In genomic region chr16:57531635-57532220, GRCh38 we compare ENCODE assay signal across 13 cellular contexts. TPM values are rescaled to one million over a fixed set of nuclear protein-coding genes. Genes with fewer than 3 reads are reported as not detected.
DNase-seq lines count a peak whose midpoint lies in the region; ATAC-seq and TF ChIP-seq lines count a peak whose summit lies in the region.
"Had no signal": no experiment of that assay in that cellular context is flagged by ENCODE, and none has a peak within 500 bp of the region (broad histone marks: within the 10 kb centered on the region; RNA-seq: fewer than 3 reads in every experiment).

No MANE protein-coding gene starts in this region.

- POLR2A ChIA-PET in CD8-positive, alpha-beta T cell (lab: Charles Lee), result interaction anchor here (0.6 to 1.0 kb wide), 2 partner anchors 11 to 74 kb away, joined by 4 to 6 read pairs; partner anchors contain the start of gene ADGRG5
- POLR2A ChIA-PET in A673 (lab: Charles Lee; ENCODE audit: low non-redundant PET), result no interaction called here

- peaks cover 8% of the 10 kb centered on the region for H3K36me3 Mint-ChIP-seq in CD8-positive, alpha-beta T cell

- H2AFZ ChIP-seq in Loucy (ENCODE audit: low read length), result no peak overlapping the region

- H3K9ac ChIP-seq in Loucy (ENCODE audit: low read depth, low read length, poor library complexity, severe bottlenecking), result peak overlapping the region; percentile 90

- H3F3A ChIP-seq in Loucy (ENCODE audit: low read depth), result peaks cover 10% of the 10 kb centered on the region; the same call in 1 of the 2 replicates

- DNase-seq in CD8-positive, alpha-beta T cell, result no peak
- peak in 6 of 10 donors; percentile 6 to 15 (median 10) for DNase-seq in dorsolateral prefrontal cortex
- DNase-seq in omental fat pad (ENCODE audit: low spot score), result peak; percentile 8
- no peak for DNase-seq in A673 (ENCODE audit: low spot score)
- no peak for DNase-seq in NCI-H128 (lab: John Stamatoyannopoulos, UW; ENCODE audit: unreplicated experiment)
- no peak for DNase-seq in NCI-H526 (lab: John Stamatoyannopoulos, UW)
- DNase-seq in GM03348 (ENCODE audit: low spot score), result no peak
- DNase-seq: DMS 273 treated with DMSO at 0.1 percent for 48 hours, midbrain, NCI-H1694 treated with DMSO at 0.1 percent for 48 hours, thyroid gland had no signal

- H3K4me3 Mint-ChIP-seq in CD8-positive, alpha-beta T cell, result peak overlapping the region; percentile 78

- H3K27ac Mint-ChIP-seq in CD8-positive, alpha-beta T cell, result peak overlapping the region; percentile 94

- no peaks in the 10 kb centered on the region for H3K9me2 ChIP-seq in Loucy (replicated peaks; ENCODE audit: low read depth, low read length)

- no peak for ATAC-seq in CD8-positive, alpha-beta T cell
- no peak for ATAC-seq in omental fat pad (ENCODE audit: low FRiP score)
- ATAC-seq: GM12878 had no signal

- no peak for TF ChIP-seq CTCF in CD8-positive, alpha-beta T cell (IDR thresholded peaks at IDR 0.05)
- TF ChIP-seq CTCF in Loucy (conservative IDR thresholded peaks at IDR 0.05; ENCODE audit: low read length) (no peak), dorsolateral prefrontal cortex (IDR thresholded peaks at IDR 0.05 in 54 of 56, conservative IDR thresholded peaks at IDR 0.05 in 2 of 56; ENCODE audit: low read depth in 1 of 56, partially characterized antibody in 56 of 56) (no peak), omental fat pad (IDR thresholded peaks at IDR 0.05) (no peak), A673 (conservative IDR thresholded peaks at IDR 0.05; ENCODE audit: low read depth, low read length) (no peak)

- BruUV-seq in A673 (replicated peaks; lab: Mats Ljungman, UMichigan), result no TSS peak

- H3K36me3 ChIP-seq in CD8-positive, alpha-beta T cell (ENCODE audit: insufficient read depth, low read length), result no peaks in the 10 kb centered on the region
- peaks cover 5% of the 10 kb centered on the region; the same call in 1 of the 2 replicates for H3K36me3 ChIP-seq in Loucy (ENCODE audit: insufficient read depth, low read length)
- no peaks in the 10 kb centered on the region for H3K36me3 ChIP-seq in A673 (ENCODE audit: insufficient read depth, low read length, poor library complexity, severe bottlenecking)
- H3K36me3 ChIP-seq: thyroid gland had no signal

- peaks cover 63% of the 10 kb centered on the region for H3K4me1 Mint-ChIP-seq in CD8-positive, alpha-beta T cell (ENCODE audit: low read depth)

- intact Hi-C loops in CD8-positive, alpha-beta T cell (cut with DNase I, micrococcal nuclease), result no loop called here
- intact Hi-C loops in dorsolateral prefrontal cortex (cut with DNase I), result no loop called here
- intact Hi-C loops in A673 (cut with micrococcal nuclease; ENCODE audit: unreplicated experiment), result no loop called here

- no peaks in the 10 kb centered on the region for H3K27me3 Mint-ChIP-seq in CD8-positive, alpha-beta T cell (ENCODE audit: low read depth)

- peaks cover 68% of the 10 kb centered on the region for H3K4me1 ChIP-seq in CD8-positive, alpha-beta T cell (ENCODE audit: insufficient read depth, low read length)
- H3K4me1 ChIP-seq in Loucy (ENCODE audit: insufficient read depth, low read length, poor library complexity, severe bottlenecking), result peaks cover 66% of the 10 kb centered on the region
- H3K4me1 ChIP-seq in A673 (ENCODE audit: insufficient read depth, low read length, poor library complexity, severe bottlenecking), result peaks cover 20% of the 10 kb centered on the region

- H3K27me3 ChIP-seq in CD8-positive, alpha-beta T cell (ENCODE audit: insufficient read depth, low read length), result no peaks in the 10 kb centered on the region
- H3K27me3 ChIP-seq in Loucy (ENCODE audit: insufficient read depth, low read length, poor library complexity, severe bottlenecking), result no peaks in the 10 kb centered on the region
- H3K27me3 ChIP-seq in dorsolateral prefrontal cortex, result peaks cover 0 to 11% (median 0%) of the 10 kb centered on the region in 45 donors
- H3K27me3 ChIP-seq in A673 (replicated peaks; ENCODE audit: insufficient read depth, low read depth, low read length, poor library complexity), result no peaks in the 10 kb centered on the region
- H3K27me3 ChIP-seq: thyroid gland had no signal

- H3K27ac ChIP-seq in CD8-positive, alpha-beta T cell (ENCODE audit: low read depth, low read length), result no peak overlapping the region
- H3K27ac ChIP-seq in dorsolateral prefrontal cortex (no peak overlapping the region), A673 (ENCODE audit: low read depth, low read length, poor library complexity, severe bottlenecking) (no peak overlapping the region)
- H3K27ac ChIP-seq: thyroid gland had no signal

- H4K20me1 ChIP-seq in Loucy (ENCODE audit: insufficient read depth, low read length, poor library complexity, severe bottlenecking), result no peaks in the 10 kb centered on the region

- H3K9me3 ChIP-seq in CD8-positive, alpha-beta T cell (ENCODE audit: low read length), result no peaks in the 10 kb centered on the region
- H3K9me3 ChIP-seq in Loucy (ENCODE audit: insufficient read depth, low read depth, low read length) (no peaks in the 10 kb centered on the region), A673 (ENCODE audit: low read depth, low read length, poor library complexity, severe bottlenecking) (no peaks in the 10 kb centered on the region)
- H3K9me3 ChIP-seq: thyroid gland had no signal

- peak overlapping the region; percentile 77 for H3K4me2 ChIP-seq in Loucy (ENCODE audit: low read depth, low read length, poor library complexity, severe bottlenecking)

- peaks cover 62% of the 10 kb centered on the region for H3K79me2 ChIP-seq in Loucy (ENCODE audit: insufficient read depth, low read length)

- CTCF ChIA-PET in CD8-positive, alpha-beta T cell (lab: Charles Lee), result interaction anchor here (1.2 to 3.7 kb wide), 2 partner anchors 12 to 44 kb away, joined by 3 to 20 read pairs; no protein-coding TSS in a partner anchor
- CTCF ChIA-PET in A673 (lab: Charles Lee), result no interaction called here

- no peaks in the 10 kb centered on the region for H3K9me3 Mint-ChIP-seq in CD8-positive, alpha-beta T cell

- no peak overlapping the region for H3K4me3 ChIP-seq in CD8-positive, alpha-beta T cell (ENCODE audit: low read depth, low read length)
- H3K4me3 ChIP-seq in Loucy (ENCODE audit: low read length, poor library complexity, severe bottlenecking) (peak overlapping the region; percentile 89), dorsolateral prefrontal cortex (no peak overlapping the region), A673 (ENCODE audit: low read depth, low read length, poor library complexity, severe bottlenecking) (no peak overlapping the region)
- H3K4me3 ChIP-seq: GM12878, thyroid gland had no signal

RNA-seq across cellular contexts. Expression of gene CCDC102A, which starts 4.6 kb away (rescaled TPM):
- total RNA-seq in CD8-positive, alpha-beta T cell, result 1 to 10 TPM; 2.1 to 3.1 TPM
- total RNA-seq in dorsolateral prefrontal cortex (1 to 10 TPM in 105 of 120 experiments, under 1 TPM in 15; 0.24 to 5.5 (median 1.8) TPM), omental fat pad (1 to 10 TPM; 3.5 to 9.8 (median 7.8) TPM), A673 (2021) (10.1 and 10.3 TPM in 2 replicates)

RNA-seq across cellular contexts. Expression of gene ADGRG5, which starts 10.7 kb away (rescaled TPM):
- total RNA-seq in CD8-positive, alpha-beta T cell, result 1 to 10 TPM; 1.1 to 2.0 TPM
- total RNA-seq in dorsolateral prefrontal cortex, result 1 to 10 TPM in 28 of 120 experiments, under 1 TPM in 86, not detected in 6; 0.17 to 2.1 (median 0.69) TPM
- under 1 TPM in 2 of 4 donors, not detected in 2; 0.31 to 0.37 TPM for total RNA-seq in omental fat pad
- total RNA-seq in A673 (2021), result not detected in 2 replicates

RNA-seq across cellular contexts. Expression of gene DOK4, which starts 45.4 kb away (rescaled TPM):
- 1 to 10 TPM; 1.7 to 1.9 TPM for total RNA-seq in CD8-positive, alpha-beta T cell
- 10 to 100 TPM in 115 of 120 experiments, 1 to 10 TPM in 5; 7.1 to 30.2 (median 17.6) TPM for total RNA-seq in dorsolateral prefrontal cortex
- 10 to 100 TPM in 3 of 4 donors, 1 to 10 TPM in 1; 5.9 to 36.3 (median 12.9) TPM for total RNA-seq in omental fat pad
- total RNA-seq in A673 (2021), result 14.3 and 19.0 TPM in 2 replicates

Comparison
In these comparisons a context has a peak if more than half of its experiments do, and no peak if none do; other contexts are left out.
1. DNase-seq: peak in dorsolateral prefrontal cortex (6 of 10) and omental fat pad (single experiment); none in CD8-positive, alpha-beta T cell (0 of 7), A673 (single experiment), NCI-H128 (single experiment), NCI-H526 (0 of 2) and GM03348 (single experiment).